In genomic region chr9:120974921-120975320, GRCh38 we compare ENCODE assay signal across 18 cellular contexts. TPM values are rescaled to one million over a fixed set of nuclear protein-coding genes. Genes with fewer than 3 reads are reported as not detected.
DNase-seq lines count a peak whose midpoint lies in the region; ATAC-seq and TF ChIP-seq lines count a peak whose summit lies in the region.
"Had no signal": no experiment of that assay in that cellular context is flagged by ENCODE, and none has a peak within 500 bp of the region (broad histone marks: within the 10 kb centered on the region; RNA-seq: fewer than 3 reads in every experiment).

No MANE protein-coding gene starts in this region.

- no peak overlapping the region for H3K4ac ChIP-seq in mesenchymal stem cell (ENCODE audit: low read depth in 1 of 2, low read length in 2 of 2)

- no peak overlapping the region for H2BK120ac ChIP-seq in mesenchymal stem cell (ENCODE audit: low read depth, low read length)

- H2BK15ac ChIP-seq in mesenchymal stem cell (ENCODE audit: low read depth, poor library complexity, severe bottlenecking) = no peak overlapping the region

- H3K4me3 ChIP-seq in mesenchymal stem cell (ENCODE audit: insufficient read depth in 1 of 2, low read depth in 1 of 2, low read length in 2 of 2) (no peak overlapping the region), right atrium auricular region (no peak overlapping the region)
- no peak overlapping the region for H3K4me3 ChIP-seq in effector memory CD4-positive, alpha-beta T cell (ENCODE audit: insufficient read depth, low read depth, low read length, poor library complexity, severe bottlenecking)
- H3K4me3 ChIP-seq: heart right ventricle, psoas muscle, uterus had no signal

- H3K23ac ChIP-seq in mesenchymal stem cell (ENCODE audit: low read length in 2 of 2) = no peak overlapping the region

- no peak overlapping the region for H2BK12ac ChIP-seq in mesenchymal stem cell (ENCODE audit: low read length in 2 of 2)

- H3K9me3 Mint-ChIP-seq in activated CD8-positive, alpha-beta memory T cell treated with anti-CD3 and anti-CD28 coated beads, Interleukin-2, amount 10 ng/mL, durations not matched to agents 7 days and 5 days (ENCODE audit: low read depth) = no peaks in the 10 kb centered on the region
- no peaks in the 10 kb centered on the region for H3K9me3 Mint-ChIP-seq in activated T-helper 1 cell treated with anti-CD3 and anti-CD28 coated beads, Interleukin-12 subunit alpha, Interleukin-12 subunit beta, Interleukin-2, Interleukin-4 antibody, amounts not matched to agents 30 ng/mL and 10 ng/mL and 1 ng/mL, durations not matched to agents 14 hours and 24 hours and 36 hours
- H3K9me3 Mint-ChIP-seq: natural killer cell treated with Interleukin-12 subunit alpha and Interleukin-12 subunit beta and Interleukin-15 and Interleukin-18, amount 100 ng/mL, for 72 hours had no signal

- DNase-seq in activated CD8-positive, alpha-beta memory T cell treated with anti-CD3 and anti-CD28 coated beads, Interleukin-2, amount 10 ng/mL, durations not matched to agents 7 days and 5 days = no peak
- no peak for DNase-seq in activated CD8-positive, alpha-beta memory T cell treated with anti-CD3 and anti-CD28 coated beads for 24 hours
- DNase-seq in Kasumi-1 (lab: John Stamatoyannopoulos, UW) (peak; percentile 75 to 81), mesenchymal stem cell (no peak), right atrium auricular region (ENCODE audit: low spot score) (no peak)
- DNase-seq in activated T-helper 1 cell treated with anti-CD3 and anti-CD28 coated beads, Interleukin-12 subunit alpha, Interleukin-12 subunit beta, Interleukin-2, Interleukin-4 antibody, amounts not matched to agents 30 ng/mL and 10 ng/mL and 1 ng/mL, durations not matched to agents 14 hours and 24 hours and 36 hours (ENCODE audit: low spot score) = no peak
- DNase-seq in stimulated activated naive CD8-positive, alpha-beta T cell treated with anti-CD3 and anti-CD28 coated beads, Interleukin-15, Interleukin-2, amounts not matched to agents 100 U/mL and 50 U/mL, for 24 hours = no peak
- DNase-seq in effector memory CD4-positive, alpha-beta T cell = no peak
- DNase-seq: Calu3, heart right ventricle, mammary epithelial cell, NCI-H1694 treated with DMSO at 0.1 percent for 48 hours, NCI-H446 treated with DMSO at 0.1 percent for 48 hours, psoas muscle, uterus had no signal

- H4K8ac ChIP-seq in mesenchymal stem cell (ENCODE audit: low read length) = no peak overlapping the region

- H3K9me3 ChIP-seq in mesenchymal stem cell (ENCODE audit: control insufficient read depth, low read length) = no peaks in the 10 kb centered on the region
- H3K9me3 ChIP-seq in effector memory CD4-positive, alpha-beta T cell (ENCODE audit: control insufficient read depth, low read length) = no peaks in the 10 kb centered on the region
- H3K9me3 ChIP-seq in right atrium auricular region = no peaks in the 10 kb centered on the region
- H3K9me3 ChIP-seq: heart right ventricle, psoas muscle, uterus had no signal

- H3K27me3 Mint-ChIP-seq in activated CD8-positive, alpha-beta memory T cell treated with anti-CD3 and anti-CD28 coated beads, Interleukin-2, amount 10 ng/mL, durations not matched to agents 7 days and 5 days = no peaks in the 10 kb centered on the region
- H3K27me3 Mint-ChIP-seq in activated T-helper 1 cell treated with anti-CD3 and anti-CD28 coated beads, Interleukin-12 subunit alpha, Interleukin-12 subunit beta, Interleukin-2, Interleukin-4 antibody, amounts not matched to agents 30 ng/mL and 10 ng/mL and 1 ng/mL, durations not matched to agents 14 hours and 24 hours and 36 hours (ENCODE audit: insufficient read depth) = peaks cover 6% of the 10 kb centered on the region
- H3K27me3 Mint-ChIP-seq: natural killer cell treated with Interleukin-12 subunit alpha and Interleukin-12 subunit beta and Interleukin-15 and Interleukin-18, amount 100 ng/mL, for 72 hours had no signal

- CTCF ChIA-PET in activated CD8-positive, alpha-beta memory T cell treated with anti-CD3 and anti-CD28 coated beads, Interleukin-2, amount 10 ng/mL, durations not matched to agents 7 days and 5 days (lab: Charles Lee) = no interaction called here

- no peaks in the 10 kb centered on the region for H3K36me3 Mint-ChIP-seq in activated CD8-positive, alpha-beta memory T cell treated with anti-CD3 and anti-CD28 coated beads, Interleukin-2, amount 10 ng/mL, durations not matched to agents 7 days and 5 days
- no peaks in the 10 kb centered on the region for H3K36me3 Mint-ChIP-seq in activated T-helper 1 cell treated with anti-CD3 and anti-CD28 coated beads, Interleukin-12 subunit alpha, Interleukin-12 subunit beta, Interleukin-2, Interleukin-4 antibody, amounts not matched to agents 30 ng/mL and 10 ng/mL and 1 ng/mL, durations not matched to agents 14 hours and 24 hours and 36 hours (ENCODE audit: low read depth)
- H3K36me3 Mint-ChIP-seq: natural killer cell treated with Interleukin-12 subunit alpha and Interleukin-12 subunit beta and Interleukin-15 and Interleukin-18, amount 100 ng/mL, for 72 hours had no signal

- H3K4me3 Mint-ChIP-seq in activated CD8-positive, alpha-beta memory T cell treated with anti-CD3 and anti-CD28 coated beads, Interleukin-2, amount 10 ng/mL, durations not matched to agents 7 days and 5 days = no peak overlapping the region
- H3K4me3 Mint-ChIP-seq in activated T-helper 1 cell treated with anti-CD3 and anti-CD28 coated beads, Interleukin-12 subunit alpha, Interleukin-12 subunit beta, Interleukin-2, Interleukin-4 antibody, amounts not matched to agents 30 ng/mL and 10 ng/mL and 1 ng/mL, durations not matched to agents 14 hours and 24 hours and 36 hours = no peak overlapping the region
- H3K4me3 Mint-ChIP-seq: natural killer cell treated with Interleukin-12 subunit alpha and Interleukin-12 subunit beta and Interleukin-15 and Interleukin-18, amount 100 ng/mL, for 72 hours had no signal

- H3K4me1 ChIP-seq in mesenchymal stem cell (ENCODE audit: control insufficient read depth, insufficient read depth, low read depth, low read length) = no peaks in the 10 kb centered on the region
- peaks cover 9% of the 10 kb centered on the region for H3K4me1 ChIP-seq in effector memory CD4-positive, alpha-beta T cell (ENCODE audit: control insufficient read depth, insufficient read depth, low read length, poor library complexity, severe bottlenecking)
- H3K4me1 ChIP-seq in right atrium auricular region = no peaks in the 10 kb centered on the region
- H3K4me1 ChIP-seq: psoas muscle, uterus had no signal

- no peak overlapping the region for H2AFZ ChIP-seq in mesenchymal stem cell (ENCODE audit: low read depth, low read length)

- H3K36me3 ChIP-seq in mesenchymal stem cell (ENCODE audit: control insufficient read depth in 1 of 2, insufficient read depth in 2 of 2, low read depth in 1 of 2, low read length in 2 of 2) (peaks cover 0 to 3% of the 10 kb centered on the region in 2 experiments), right atrium auricular region (no peaks in the 10 kb centered on the region)
- no peaks in the 10 kb centered on the region for H3K36me3 ChIP-seq in effector memory CD4-positive, alpha-beta T cell (ENCODE audit: control insufficient read depth, insufficient read depth, low read length)
- H3K36me3 ChIP-seq: brain microvascular endothelial cell, heart right ventricle, uterus had no signal

- no peak overlapping the region for H2BK5ac ChIP-seq in mesenchymal stem cell (ENCODE audit: low read depth, low read length, poor library complexity, severe bottlenecking)

- no peak overlapping the region for H3K18ac ChIP-seq in mesenchymal stem cell (ENCODE audit: low read depth in 1 of 2, low read length in 2 of 2)

- H3K27me3 ChIP-seq in mesenchymal stem cell (ENCODE audit: control insufficient read depth in 1 of 2, insufficient read depth in 1 of 2, low read length in 2 of 2) (no peaks in the 10 kb centered on the region), right atrium auricular region (no peaks in the 10 kb centered on the region)
- H3K27me3 ChIP-seq in effector memory CD4-positive, alpha-beta T cell (replicated peaks; ENCODE audit: control insufficient read depth, insufficient read depth, low read length, poor library complexity, severe bottlenecking) = no peaks in the 10 kb centered on the region
- H3K27me3 ChIP-seq: brain microvascular endothelial cell, heart right ventricle, uterus had no signal

- H3K79me1 ChIP-seq in mesenchymal stem cell (replicated peaks; ENCODE audit: low read length, poor library complexity, severe bottlenecking) = no peaks in the 10 kb centered on the region

- no peak overlapping the region for H4K91ac ChIP-seq in mesenchymal stem cell (ENCODE audit: low read length)

- no peak overlapping the region for H3K9ac ChIP-seq in mesenchymal stem cell (ENCODE audit: low read length)

- H3K27ac Mint-ChIP-seq in activated CD8-positive, alpha-beta memory T cell treated with anti-CD3 and anti-CD28 coated beads, Interleukin-2, amount 10 ng/mL, durations not matched to agents 7 days and 5 days = peak overlapping the region; percentile 31
- H3K27ac Mint-ChIP-seq in activated T-helper 1 cell treated with anti-CD3 and anti-CD28 coated beads, Interleukin-12 subunit alpha, Interleukin-12 subunit beta, Interleukin-2, Interleukin-4 antibody, amounts not matched to agents 30 ng/mL and 10 ng/mL and 1 ng/mL, durations not matched to agents 14 hours and 24 hours and 36 hours = peak overlapping the region; percentile 9

- no CpG with 5 or more reads among the region's 1 CpG for WGBS in mesenchymal stem cell

- H3K14ac ChIP-seq in mesenchymal stem cell (ENCODE audit: low read length in 2 of 2) = no peak overlapping the region

- H3K4me2 ChIP-seq in mesenchymal stem cell (ENCODE audit: low read length, poor library complexity, severe bottlenecking) = no peak overlapping the region

- peaks cover 17% of the 10 kb centered on the region for H3K4me1 Mint-ChIP-seq in activated CD8-positive, alpha-beta memory T cell treated with anti-CD3 and anti-CD28 coated beads, Interleukin-2, amount 10 ng/mL, durations not matched to agents 7 days and 5 days
- peaks cover 18% of the 10 kb centered on the region for H3K4me1 Mint-ChIP-seq in activated T-helper 1 cell treated with anti-CD3 and anti-CD28 coated beads, Interleukin-12 subunit alpha, Interleukin-12 subunit beta, Interleukin-2, Interleukin-4 antibody, amounts not matched to agents 30 ng/mL and 10 ng/mL and 1 ng/mL, durations not matched to agents 14 hours and 24 hours and 36 hours (ENCODE audit: low read depth)

- H2AK5ac ChIP-seq in mesenchymal stem cell (ENCODE audit: low read length, severe bottlenecking) = no peak overlapping the region

- ATAC-seq in activated CD8-positive, alpha-beta memory T cell treated with anti-CD3 and anti-CD28 coated beads, Interleukin-2, amount 10 ng/mL, durations not matched to agents 7 days and 5 days = peak; percentile 47
- ATAC-seq in stimulated activated naive CD8-positive, alpha-beta T cell treated with anti-CD3 and anti-CD28 coated beads, Interleukin-15, Interleukin-2, amounts not matched to agents 100 U/mL and 50 U/mL, for 24 hours = peak; percentile 55
- ATAC-seq: HCT116; natural killer cell treated with Interleukin-12 subunit alpha and Interleukin-12 subunit beta and Interleukin-15 and Interleukin-18, amount 100 ng/mL, for 72 hours; psoas muscle had no signal

- intact Hi-C loops in activated T-helper 1 cell treated with anti-CD3 and anti-CD28 coated beads, Interleukin-12 subunit alpha, Interleukin-12 subunit beta, Interleukin-2, Interleukin-4 antibody, amounts not matched to agents 30 ng/mL and 10 ng/mL and 1 ng/mL, durations not matched to agents 14 hours and 24 hours and 36 hours (cut with micrococcal nuclease) = no loop called here

- H3K27ac ChIP-seq in mesenchymal stem cell (ENCODE audit: low read length, poor library complexity, severe bottlenecking) = no peak overlapping the region
- no peak overlapping the region for H3K27ac ChIP-seq in effector memory CD4-positive, alpha-beta T cell (ENCODE audit: insufficient read depth, low read length, poor library complexity, severe bottlenecking)
- no peak overlapping the region for H3K27ac ChIP-seq in right atrium auricular region
- H3K27ac ChIP-seq: brain microvascular endothelial cell, heart right ventricle, psoas muscle, uterus had no signal

- TF ChIP-seq CTCF in right atrium auricular region (IDR thresholded peaks at IDR 0.05) = no peak

RNA-seq across cellular contexts. Expression of gene TRAF1, which starts 48.3 kb away (rescaled TPM):
- 100 to 1,000 TPM in 1 of 2 experiments, 10 to 100 TPM in 1; 59.6 to 114 TPM for total RNA-seq in activated CD8-positive, alpha-beta memory T cell treated with anti-CD3 and anti-CD28 coated beads, Interleukin-2, amount 10 ng/mL, durations not matched to agents 7 days and 5 days
- total RNA-seq in activated T-helper 1 cell treated with anti-CD3 and anti-CD28 coated beads, Interleukin-12 subunit alpha, Interleukin-12 subunit beta, Interleukin-2, Interleukin-4 antibody, amounts not matched to agents 30 ng/mL and 10 ng/mL and 1 ng/mL, durations not matched to agents 14 hours and 24 hours and 36 hours = 136 and 138 TPM in 2 replicates
- 0.65 TPM for polyA plus RNA-seq in mesenchymal stem cell (2013, experiment 1 of 2)
- polyA plus RNA-seq in mesenchymal stem cell (2013, experiment 2 of 2) = 0.68 TPM
- total RNA-seq in right atrium auricular region = 1 to 10 TPM; 2.0 to 3.0 TPM

Comparison
In these comparisons a context has a peak if more than half of its experiments do, and no peak if none do; other contexts are left out.
1. DNase-seq: peak in Kasumi-1 (2 of 2); none in activated CD8-positive, alpha-beta memory T cell treated with anti-CD3 and anti-CD28 coated beads, Interleukin-2, amount 10 ng/mL, durations not matched to agents 7 days and 5 days (single experiment), activated CD8-positive, alpha-beta memory T cell treated with anti-CD3 and anti-CD28 coated beads for 24 hours (single experiment), activated T-helper 1 cell treated with anti-CD3 and anti-CD28 coated beads, Interleukin-12 subunit alpha, Interleukin-12 subunit beta, Interleukin-2, Interleukin-4 antibody, amounts not matched to agents 30 ng/mL and 10 ng/mL and 1 ng/mL, durations not matched to agents 14 hours and 24 hours and 36 hours (single experiment), stimulated activated naive CD8-positive, alpha-beta T cell treated with anti-CD3 and anti-CD28 coated beads, Interleukin-15, Interleukin-2, amounts not matched to agents 100 U/mL and 50 U/mL, for 24 hours (single experiment), mesenchymal stem cell (single experiment), effector memory CD4-positive, alpha-beta T cell (0 of 3) and right atrium auricular region (single experiment).
2. RNA of gene TRAF1, which starts 48.3 kb away (total RNA-seq): 136 to 138 TPM in activated T-helper 1 cell treated with anti-CD3 and anti-CD28 coated beads, Interleukin-12 subunit alpha, Interleukin-12 subunit beta, Interleukin-2, Interleukin-4 antibody, amounts not matched to agents 30 ng/mL and 10 ng/mL and 1 ng/mL, durations not matched to agents 14 hours and 24 hours and 36 hours and 59.6 to 114 TPM in activated CD8-positive, alpha-beta memory T cell treated with anti-CD3 and anti-CD28 coated beads, Interleukin-2, amount 10 ng/mL, durations not matched to agents 7 days and 5 days; 2.0 to 3.0 TPM in right atrium auricular region; every median in the first group is over 10 times any median in the second.